ENCODE assay signal across 1 cellular context in the genomic region with DNA sequence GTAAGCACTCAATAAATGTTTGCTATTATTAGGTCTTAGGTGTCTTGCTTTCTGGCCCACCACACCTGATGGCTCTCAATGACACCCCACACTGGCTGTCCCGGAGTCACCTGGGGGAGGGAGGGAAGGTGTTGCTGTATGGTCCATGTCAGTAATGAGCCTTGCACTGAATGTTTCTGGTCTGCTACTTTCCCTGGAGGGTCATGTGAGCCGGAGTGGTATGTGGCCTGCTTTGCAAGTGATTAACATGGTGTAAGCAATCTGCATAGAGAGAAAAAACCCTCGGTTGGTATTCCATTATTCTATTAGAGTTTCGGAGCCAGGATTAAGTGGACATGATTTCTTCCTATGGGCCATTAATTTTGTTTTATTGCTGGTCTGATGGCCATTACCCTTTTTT.
TF ChIP-seq lines count a peak whose summit lies in the region.

No MANE protein-coding gene starts in this region.

TF ChIP-seq in GM23338, 12 proteins besides CTCF, POLR2A, EP300 and RAD21 (continued from another document):
- TF ChIP-seq ZNF462 (CRISPR knock-in tag; IDR thresholded peaks at IDR 0.05), result no peak
- no peak for TF ChIP-seq ETS1 (IDR thresholded peaks at IDR 0.05)
- TF ChIP-seq ZNF331 (CRISPR knock-in tag; IDR thresholded peaks at IDR 0.05; ENCODE audit: low read depth), result no peak
